In the genomic region with DNA sequence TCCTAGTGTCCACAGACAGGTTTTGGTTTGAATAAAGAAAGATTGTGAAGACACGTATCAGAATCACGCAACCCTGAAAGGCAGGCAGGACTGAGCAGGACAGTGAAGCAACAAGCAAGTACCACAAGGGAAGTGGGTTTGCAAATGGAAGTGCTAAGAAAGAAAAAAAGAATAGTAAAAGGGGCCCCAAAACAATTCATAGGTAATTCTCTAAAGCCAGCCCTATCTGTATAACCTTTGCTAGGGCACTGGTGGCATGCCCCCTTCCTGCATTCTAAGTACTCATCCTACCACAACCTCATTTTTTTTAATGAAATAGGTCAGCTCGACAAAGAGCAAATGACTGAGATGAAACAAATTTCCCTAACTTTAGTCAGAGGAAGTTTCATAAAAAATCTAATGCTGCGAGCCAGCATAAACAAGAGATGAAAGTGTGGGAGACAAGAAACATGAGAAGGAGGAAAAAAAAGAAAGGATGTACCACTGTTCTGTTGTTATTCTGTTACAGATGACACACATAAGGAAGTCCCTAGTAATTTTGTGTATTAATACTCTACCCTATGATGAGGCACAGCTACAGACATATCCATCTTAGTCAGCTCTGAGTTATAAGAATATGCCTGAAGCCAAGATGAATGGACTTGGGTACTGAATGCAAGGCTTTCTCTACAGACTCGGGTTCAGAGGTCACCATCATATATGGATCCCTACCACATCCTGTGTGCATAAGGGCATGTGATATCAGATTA, we compare ENCODE assay signal across 9 cellular contexts. TPM values are rescaled to one million over a fixed set of nuclear protein-coding genes. Genes with fewer than 3 reads are reported as not detected.
DNase-seq lines count a peak whose midpoint lies in the region; ATAC-seq and TF ChIP-seq lines count a peak whose summit lies in the region.
"Had no signal": no experiment of that assay in that cellular context is flagged by ENCODE, and none has a peak within 500 bp of the region (broad histone marks: within the 10 kb centered on the region; RNA-seq: fewer than 3 reads in every experiment).

No MANE protein-coding gene starts in this region.

- TF ChIP-seq CTCF in GM20000 (IDR thresholded peaks at IDR 0.05; ENCODE audit: extremely low read depth, missing control alignments) (no peak), psoas muscle (IDR thresholded peaks at IDR 0.05) (no peak), progenitor cell of endocrine pancreas (IDR thresholded peaks at IDR 0.05; ENCODE audit: unreplicated experiment) (no peak), A673 (conservative IDR thresholded peaks at IDR 0.05; ENCODE audit: low read depth, low read length) (no peak)

- H3K4me1 ChIP-seq in psoas muscle (peaks cover 60% of the 10 kb centered on the region), A673 (ENCODE audit: insufficient read depth, low read length, poor library complexity, severe bottlenecking) (peaks cover 81% of the 10 kb centered on the region)

- DNase-seq in EL (peak; percentile 76), GM20000 (ENCODE audit: low spot score) (peak; percentile 22), psoas muscle (no peak), progenitor cell of endocrine pancreas (ENCODE audit: low spot score, unreplicated experiment) (no peak), A673 (ENCODE audit: low spot score) (no peak), NCI-H1436 (lab: John Stamatoyannopoulos, UW) (no peak)
- DNase-seq: left cardiac atrium had no signal

- no peaks in the 10 kb centered on the region for H3K27me3 ChIP-seq in psoas muscle (ENCODE audit: insufficient read depth in 3 of 3, low read length in 2 of 3)
- no peaks in the 10 kb centered on the region for H3K27me3 ChIP-seq in A673 (replicated peaks; ENCODE audit: insufficient read depth, low read depth, low read length, poor library complexity)

- no peaks in the 10 kb centered on the region for H3K36me3 ChIP-seq in psoas muscle (ENCODE audit: insufficient read depth in 1 of 2, low read depth in 1 of 2)
- H3K36me3 ChIP-seq in A673 (ENCODE audit: insufficient read depth, low read length, poor library complexity, severe bottlenecking), result no peaks in the 10 kb centered on the region

- POLR2A ChIA-PET in A673 (lab: Charles Lee; ENCODE audit: low non-redundant PET), result interaction anchor here (0.5 kb wide), 1 partner anchor 99 kb away, joined by 5 read pairs; no protein-coding TSS in a partner anchor

- no peaks in the 10 kb centered on the region for H3K27me3 Mint-ChIP-seq in activated naive CD8-positive, alpha-beta T cell
- H3K27me3 Mint-ChIP-seq in progenitor cell of endocrine pancreas, result no peaks in the 10 kb centered on the region

- CTCF ChIA-PET in A673 (lab: Charles Lee), result no interaction called here

- peak overlapping the region; percentile 96 for H3K27ac Mint-ChIP-seq in activated naive CD8-positive, alpha-beta T cell
- no peak overlapping the region for H3K27ac Mint-ChIP-seq in progenitor cell of endocrine pancreas

- ATAC-seq in HG03558 (IDR thresholded peaks at IDR 0.05; ENCODE audit: extremely low read depth, unreplicated experiment) (peak; percentile 52), psoas muscle (peak; percentile 71 to 94 (median 82))

- intact Hi-C loops in psoas muscle (cut with DNase I), result no loop called here
- intact Hi-C loops in A673 (cut with micrococcal nuclease; ENCODE audit: unreplicated experiment), result no loop called here

- H3K4me3 Mint-ChIP-seq in activated naive CD8-positive, alpha-beta T cell, result peak overlapping the region; percentile 69
- no peak overlapping the region for H3K4me3 Mint-ChIP-seq in progenitor cell of endocrine pancreas (ENCODE audit: low read depth)

- H3K27ac ChIP-seq in psoas muscle, result peak overlapping the region; percentile 51
- no peak overlapping the region for H3K27ac ChIP-seq in A673 (ENCODE audit: low read depth, low read length, poor library complexity, severe bottlenecking)

- H3K4me3 ChIP-seq in psoas muscle (no peak overlapping the region), A673 (ENCODE audit: low read depth, low read length, poor library complexity, severe bottlenecking) (no peak overlapping the region)

- no TSS peak for BruUV-seq in A673 (replicated peaks; lab: Mats Ljungman, UMichigan)

- H3K9me3 ChIP-seq in psoas muscle (no peaks in the 10 kb centered on the region), A673 (ENCODE audit: low read depth, low read length, poor library complexity, severe bottlenecking) (no peaks in the 10 kb centered on the region)

- H3K9me3 Mint-ChIP-seq in activated naive CD8-positive, alpha-beta T cell (ENCODE audit: low read depth), result no peaks in the 10 kb centered on the region
- no peaks in the 10 kb centered on the region for H3K9me3 Mint-ChIP-seq in progenitor cell of endocrine pancreas (ENCODE audit: low read depth)

- H3K36me3 Mint-ChIP-seq in activated naive CD8-positive, alpha-beta T cell, result no peaks in the 10 kb centered on the region
- H3K36me3 Mint-ChIP-seq in progenitor cell of endocrine pancreas (ENCODE audit: insufficient read depth), result no peaks in the 10 kb centered on the region

- 66 to 71% (median 68%) methylated on average over 5 of the region's 5 CpGs for WGBS in psoas muscle, 3 donors

- H3K4me1 Mint-ChIP-seq in activated naive CD8-positive, alpha-beta T cell (ENCODE audit: low read depth), result peaks cover 44% of the 10 kb centered on the region
- peaks cover 28% of the 10 kb centered on the region for H3K4me1 Mint-ChIP-seq in progenitor cell of endocrine pancreas (ENCODE audit: low read depth)

RNA-seq across cellular contexts. Expression of a gene that starts 32.2 kb away (rescaled TPM):
- total RNA-seq in psoas muscle, result 10 to 100 TPM in 1 of 4 donors, 1 to 10 TPM in 3; 3.2 to 11.6 (median 6.5) TPM
- 1 to 10 TPM in 1 of 3 donors, under 1 TPM in 2; 0.29 to 2.2 (median 0.56) TPM for polyA plus RNA-seq in psoas muscle
- total RNA-seq in progenitor cell of endocrine pancreas, result 21.3 and 21.9 TPM in 2 replicates
- total RNA-seq in A673 (2021), result 68.6 and 69.5 TPM in 2 replicates

Comparison
In these comparisons a context has a peak if more than half of its experiments do, and no peak if none do; other contexts are left out.
1. DNase-seq: peak in EL (single experiment) and GM20000 (single experiment); none in psoas muscle (0 of 2), progenitor cell of endocrine pancreas (single experiment), A673 (single experiment) and NCI-H1436 (single experiment).